In the genomic region with DNA sequence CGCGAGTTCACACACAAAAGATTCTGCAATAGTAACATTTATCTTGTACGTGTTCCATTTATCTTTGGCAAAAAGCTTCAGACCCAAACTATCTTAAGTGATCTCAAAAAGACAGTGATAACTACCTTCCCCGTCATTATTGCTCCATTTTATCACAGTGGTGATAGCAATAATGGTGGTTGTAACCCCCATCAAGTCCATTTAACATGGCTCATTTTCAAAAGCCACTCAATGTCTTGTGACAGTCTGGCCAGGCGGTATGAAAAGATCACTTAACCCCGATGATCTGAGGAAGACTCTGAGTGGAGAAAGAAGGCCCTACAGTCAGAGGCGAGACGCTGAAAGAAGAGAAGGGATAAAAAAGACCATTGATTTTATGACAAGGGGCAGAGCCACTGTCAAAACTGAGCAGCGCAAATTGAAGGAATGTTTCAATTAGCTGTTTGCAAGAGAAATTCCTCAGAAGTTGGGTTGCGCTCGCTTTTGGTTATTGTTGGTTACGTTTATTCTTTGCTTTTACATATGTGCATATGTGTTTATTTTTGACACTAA, we compare ENCODE assay signal across 17 cellular contexts.
"Had no signal": no experiment of that assay in that cellular context is flagged by ENCODE, and none has a peak within 500 bp of the region (broad histone marks: within the 10 kb centered on the region; RNA-seq: fewer than 3 reads in every experiment).

No MANE protein-coding gene starts in this region.

- FAIRE-seq: islet of Langerhans, small intestine, urothelium cell line had no signal

- DNase-seq: cortex of kidney; dorsolateral prefrontal cortex; effector CD8-positive, alpha-beta T cell; foreskin melanocyte; heart left ventricle; hippocampal formation; kidney glomerular epithelial cell; mammary epithelial cell; naive thymus-derived CD4-positive, alpha-beta T cell; nephron progenitor cell; small intestine; stimulated activated CD4-positive, alpha-beta T cell treated with anti-CD3 and anti-CD28 coated beads, Interleukin-12 subunit alpha, Interleukin-12 subunit beta, amount 100 ng/mL, for 4 hours; stimulated activated naive CD4-positive, alpha-beta T cell treated with Interleukin-2 at 50 U/mL for 16 hours; trophoblast cell had no signal

- ATAC-seq: heart left ventricle; left lobe of liver; naive thymus-derived CD4-positive, alpha-beta T cell had no signal
